ENCODE assay signal across 20 cellular contexts in genomic region chr18:7415081-7415894, GRCh38.
A peak's percentile ranks its signal among the peaks of the same experiment; 100 is the strongest.
DNase-seq lines count a peak whose midpoint lies in the region; ATAC-seq, FAIRE-seq and TF ChIP-seq lines count a peak whose summit lies in the region.
"Had no signal": no experiment of that assay in that cellular context is flagged by ENCODE, and none has a peak within 500 bp of the region (broad histone marks: within the 10 kb centered on the region; RNA-seq: fewer than 3 reads in every experiment).

No MANE protein-coding gene starts in this region.

- FAIRE-seq in endothelial cell of umbilical vein (lab: Jason Lieb, UNC): no peak
- FAIRE-seq in keratinocyte (lab: Jason Lieb, UNC): peak; percentile 82
- FAIRE-seq: pancreas, small intestine had no signal

- ATAC-seq in Right ventricle myocardium inferior: peak; percentile 28
- ATAC-seq in Right ventricle myocardium superior (ENCODE audit: poor library complexity): no peak
- no peak for ATAC-seq in HG02763 (IDR thresholded peaks at IDR 0.05; ENCODE audit: unreplicated experiment)
- no peak for ATAC-seq in HG03045 (IDR thresholded peaks at IDR 0.05; ENCODE audit: unreplicated experiment)
- ATAC-seq: PC-3 had no signal

- no TSS peak for BruUV-seq in endothelial cell of umbilical vein (replicated peaks; lab: Mats Ljungman, UMichigan)

- H3K4me2 ChIP-seq in endothelial cell of umbilical vein (ENCODE audit: insufficient read depth, low read length): no peak overlapping the region
- peak overlapping the region; percentile 78 for H3K4me2 ChIP-seq in keratinocyte (ENCODE audit: control insufficient read depth, extremely low read depth, insufficient read depth, low read depth, low read length)

- H3K9me3 ChIP-seq in endothelial cell of umbilical vein (replicated peaks; ENCODE audit: control insufficient read depth, insufficient read depth, low read length) (no peaks in the 10 kb centered on the region), keratinocyte (ENCODE audit: control insufficient read depth, low read depth, low read length) (no peaks in the 10 kb centered on the region)
- H3K9me3 ChIP-seq: left lung, pancreas, tibial nerve had no signal

- H2AFZ ChIP-seq in endothelial cell of umbilical vein (ENCODE audit: low read depth, low read length) (no peak overlapping the region), keratinocyte (ENCODE audit: control insufficient read depth, low read length) (peak overlapping the region; percentile 55)

- H3K27me3 ChIP-seq in endothelial cell of umbilical vein (ENCODE audit: control insufficient read depth in 2 of 2, insufficient read depth in 2 of 2, low read length in 2 of 2) (no peaks in the 10 kb centered on the region), keratinocyte (ENCODE audit: control insufficient read depth, extremely low read depth, insufficient read depth, low read length) (no peaks in the 10 kb centered on the region)
- H3K27me3 ChIP-seq: left lung, pancreas, tibial nerve had no signal

- H3K4me3 ChIP-seq in endothelial cell of umbilical vein (replicated peaks in 1 of 3; ENCODE audit: insufficient read depth in 1 of 3, low read depth in 1 of 3, low read length in 3 of 3): no peak overlapping the region
- peak overlapping the region in 1 of 3 experiments; percentile 48 for H3K4me3 ChIP-seq in keratinocyte (ENCODE audit: control insufficient read depth in 2 of 3, extremely low read depth in 1 of 3, insufficient read depth in 2 of 3, low read depth in 1 of 3, low read length in 3 of 3)
- H3K4me3 ChIP-seq: left lung, pancreas, tibial nerve had no signal

- H3K9me1 ChIP-seq in endothelial cell of umbilical vein (replicated peaks; ENCODE audit: control insufficient read depth, extremely low read depth, insufficient read depth, low read length) (no peaks in the 10 kb centered on the region), keratinocyte (ENCODE audit: control insufficient read depth, extremely low read depth, insufficient read depth, low read length) (no peaks in the 10 kb centered on the region)

- no peak for TF ChIP-seq POLR2A in endothelial cell of umbilical vein (IDR thresholded peaks at IDR 0.05; ENCODE audit: low read depth, low read length)

- no peaks in the 10 kb centered on the region for H3K4me1 ChIP-seq in endothelial cell of umbilical vein (ENCODE audit: control insufficient read depth, extremely low read depth, insufficient read depth, low read length)
- peaks cover 39% of the 10 kb centered on the region for H3K4me1 ChIP-seq in keratinocyte (ENCODE audit: control insufficient read depth, extremely low read depth, insufficient read depth, low read length)
- H3K4me1 ChIP-seq: pancreas, tibial nerve had no signal

- no peak for DNase-seq in Right ventricle myocardium inferior (ENCODE audit: missing footprints)
- no peak for DNase-seq in Right ventricle myocardium superior
- DNase-seq in endothelial cell of umbilical vein (ENCODE audit: low read depth, low spot score): peak; percentile 13
- peak; percentile 26 for DNase-seq in keratinocyte (ENCODE audit: low read depth, low spot score)
- no peak for DNase-seq in HuH-7 (ENCODE audit: low spot score)
- no peak for DNase-seq in activated CD4-positive, alpha-beta T cell treated with anti-CD3 and anti-CD28 coated beads for 48 hours
- DNase-seq: activated naive CD4-positive, alpha-beta T cell; dermis blood vessel endothelial cell; DMS79; left lung; NCI-H1694 treated with DMSO at 0.1 percent for 48 hours; NCI-H510A treated with DMSO at 0.1 percent for 48 hours; pancreas; PC-3; small intestine; T-helper 1 cell had no signal

- dilution Hi-C loops in endothelial cell of umbilical vein (cut with MboI; ENCODE audit: extremely low pct_ligation_motif_present, low sequenced_read_pairs) (no loop called here), keratinocyte (cut with MboI; ENCODE audit: extremely low pct_ligation_motif_present, low sequenced_read_pairs) (no loop called here)

- no peaks in the 10 kb centered on the region for H4K20me1 ChIP-seq in endothelial cell of umbilical vein (replicated peaks; ENCODE audit: control insufficient read depth, extremely low read depth, insufficient read depth, low read length)
- H4K20me1 ChIP-seq in keratinocyte (ENCODE audit: control insufficient read depth, extremely low read depth, insufficient read depth, low read length): no peaks in the 10 kb centered on the region

- H3K36me3 ChIP-seq in endothelial cell of umbilical vein (ENCODE audit: control insufficient read depth in 2 of 2, extremely low read depth in 1 of 2, insufficient read depth in 2 of 2, low read length in 2 of 2): no peaks in the 10 kb centered on the region
- no peaks in the 10 kb centered on the region for H3K36me3 ChIP-seq in keratinocyte (ENCODE audit: control insufficient read depth in 2 of 2, extremely low read depth in 1 of 2, insufficient read depth in 2 of 2, low read length in 2 of 2)
- H3K36me3 ChIP-seq: left lung, pancreas, tibial nerve had no signal

- H3K9ac ChIP-seq in endothelial cell of umbilical vein (replicated peaks; ENCODE audit: extremely low read depth, insufficient read depth, low read length): no peak overlapping the region
- H3K9ac ChIP-seq in keratinocyte (ENCODE audit: control insufficient read depth, extremely low read depth, insufficient read depth, low read length): peak overlapping the region; percentile 44

- no peak overlapping the region for H3K27ac ChIP-seq in endothelial cell of umbilical vein (ENCODE audit: insufficient read depth, low read depth, low read length)
- peak overlapping the region; percentile 51 for H3K27ac ChIP-seq in keratinocyte (ENCODE audit: control insufficient read depth, insufficient read depth, low read length)
- H3K27ac ChIP-seq: pancreas, VCaP had no signal

- POLR2A ChIA-PET in endothelial cell of umbilical vein (lab: Charles Lee): no interaction called here

- TF ChIP-seq CTCF in endothelial cell of umbilical vein (IDR thresholded peaks at IDR 0.05; ENCODE audit: extremely low read depth in 1 of 2, insufficient read depth in 1 of 2, low read depth in 1 of 2, low read length in 2 of 2) (no peak), keratinocyte (optimal IDR thresholded peaks at IDR 0.05 in 1 of 3, IDR thresholded peaks at IDR 0.05 in 1 of 3, conservative IDR thresholded peaks at IDR 0.05 in 1 of 3; ENCODE audit: extremely low read depth in 1 of 3, insufficient read depth in 2 of 3, low read length in 3 of 3) (no peak)

- intact Hi-C loops in Right ventricle myocardium inferior (cut with DNase I) (no loop called here), Right ventricle myocardium superior (cut with DNase I) (no loop called here), endothelial cell of umbilical vein (cut with micrococcal nuclease) (no loop called here)

- CTCF ChIA-PET in endothelial cell of umbilical vein (lab: Charles Lee): interaction anchor here (0.7 to 1.5 kb wide), 3 partner anchors 50 to 152 kb away, joined by 3 to 5 read pairs (median 4); partner anchors contain the start of gene PTPRM

- H3K79me2 ChIP-seq in endothelial cell of umbilical vein (ENCODE audit: control insufficient read depth, insufficient read depth, low read length) (no peaks in the 10 kb centered on the region), keratinocyte (ENCODE audit: control insufficient read depth, insufficient read depth, low read length) (no peaks in the 10 kb centered on the region)

TF ChIP-seq in endothelial cell of umbilical vein, 7 proteins besides CTCF, POLR2A, EP300 and RAD21:
- no peak for TF ChIP-seq JUN (IDR thresholded peaks at IDR 0.05; ENCODE audit: borderline replicate concordance, insufficient read depth, insufficient read length, low read depth)
- no peak for TF ChIP-seq FOS (IDR thresholded peaks at IDR 0.05; ENCODE audit: borderline replicate concordance, insufficient read depth, low read length)
- TF ChIP-seq POLR2AphosphoS5 (IDR thresholded peaks at IDR 0.05; ENCODE audit: insufficient read depth, low read depth, low read length): no peak
- TF ChIP-seq MAX (IDR thresholded peaks at IDR 0.05; ENCODE audit: insufficient read depth, insufficient read length): no peak

Comparison
In these comparisons a context has a peak if more than half of its experiments do, and no peak if none do; other contexts are left out.
1. DNase-seq: peak in endothelial cell of umbilical vein (single experiment) and keratinocyte (single experiment); none in Right ventricle myocardium inferior (single experiment), Right ventricle myocardium superior (single experiment), HuH-7 (single experiment) and activated CD4-positive, alpha-beta T cell treated with anti-CD3 and anti-CD28 coated beads for 48 hours (single experiment).